In genomic region chr20:41833739-41834138, GRCh38 we compare ENCODE assay signal across 11 cellular contexts.
"Had no signal": no experiment of that assay in that cellular context is flagged by ENCODE, and none has a peak within 500 bp of the region (broad histone marks: within the 10 kb centered on the region; RNA-seq: fewer than 3 reads in every experiment).

No MANE protein-coding gene starts in this region.

- ATAC-seq: GM23338, HCT116 had no signal

- H3K9ac ChIP-seq: GM23248 had no signal

- H3K4me2 ChIP-seq: GM23338 had no signal

- DNase-seq: GM23248, GOT3, H7, H9, HCEC 1CT, HFFc6 had no signal

- H3K4me3 ChIP-seq: GM23248, GM23338, HAP-1 had no signal

- H3K4me1 ChIP-seq: HAP-1 had no signal

- H3K36me3 ChIP-seq: HAP-1 had no signal

- FAIRE-seq: H1, H54 had no signal

- H3K9me3 ChIP-seq: HAP-1 had no signal

- H2AFZ ChIP-seq: GM23248, GM23338 had no signal

- H3K27ac ChIP-seq: GM23248 had no signal
